Comparison of ENCODE assay signal across 8 cellular contexts in the genomic region with DNA sequence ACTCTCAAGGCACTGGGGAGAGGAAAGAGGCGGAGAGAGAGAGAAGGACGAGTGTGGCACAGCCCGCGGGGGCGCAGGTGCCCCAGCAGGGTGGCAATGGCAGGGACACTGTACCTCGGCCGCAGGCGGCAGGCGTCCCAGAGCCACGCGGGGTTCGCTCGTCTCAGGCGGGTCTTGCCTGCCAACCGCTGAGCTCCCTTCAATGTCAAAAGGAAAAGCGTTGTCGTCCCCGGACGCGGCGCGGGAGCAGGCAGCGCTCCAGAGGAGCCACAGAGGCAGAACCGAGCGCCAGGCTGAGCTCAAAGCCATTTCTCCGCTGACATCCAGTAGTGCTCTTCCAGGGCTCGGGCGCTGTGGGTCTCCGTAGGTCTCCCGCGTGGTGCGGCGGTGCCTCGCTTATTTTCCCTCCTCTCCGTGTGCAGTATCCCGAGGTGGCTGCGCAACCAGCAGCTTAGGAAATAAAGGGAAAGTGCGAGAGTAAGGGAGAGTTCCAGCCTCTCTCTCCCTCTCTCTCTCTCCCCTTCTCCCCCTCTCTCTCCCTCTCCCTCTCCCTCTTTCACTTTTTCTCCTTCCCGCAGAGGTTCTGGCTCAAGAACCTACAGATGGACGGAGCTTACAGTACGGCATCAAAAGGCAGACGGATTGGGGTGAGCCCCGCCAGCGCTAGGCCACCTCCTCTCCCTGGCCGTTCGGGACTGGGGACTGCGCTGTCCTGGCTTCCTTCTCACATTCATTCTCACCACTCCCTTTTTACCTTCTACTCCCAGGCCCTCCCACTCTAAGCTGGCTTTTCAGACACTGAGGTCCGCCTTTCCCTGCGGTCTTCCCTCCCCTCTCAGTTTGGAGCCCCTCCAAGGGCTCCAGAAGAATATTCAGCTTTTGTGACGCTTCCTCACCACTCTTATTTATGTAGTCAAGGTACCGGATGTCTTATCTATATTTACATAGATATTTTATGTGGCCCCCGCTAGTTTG. TPM values are rescaled to one million over a fixed set of nuclear protein-coding genes. Genes with fewer than 3 reads are reported as not detected.
DNase-seq lines count a peak whose midpoint lies in the region; ATAC-seq and TF ChIP-seq lines count a peak whose summit lies in the region.

Gene LAMA4 (minus strand): TSS at position 726 of the 975 bp plus-strand sequence. CDS start 417 bp downstream, at position 309.

- H3K4me1 Mint-ChIP-seq in WTC11, result peaks cover 25% of the 10 kb centered on the region

- peaks cover 44% of the 10 kb centered on the region for H3K27me3 Mint-ChIP-seq in WTC11 (ENCODE audit: low read depth)

- H3K4me1 ChIP-seq in thoracic aorta (ENCODE audit: control insufficient read depth in 1 of 2, low read depth in 2 of 2), result peaks cover 7 to 31% of the 10 kb centered on the region in 2 donors

- peaks cover 5% of the 10 kb centered on the region; the same call in 1 of the 2 replicates for H3K9me3 Mint-ChIP-seq in WTC11

- TF ChIP-seq CTCF in WTC11 (IDR thresholded peaks at IDR 0.05) (no peak), epithelial cell of proximal tubule (conservative IDR thresholded peaks at IDR 0.05; ENCODE audit: low read depth, low read length) (peak; percentile 12), thoracic aorta (IDR thresholded peaks at IDR 0.05) (no peak)

- no peaks in the 10 kb centered on the region for H3K36me3 Mint-ChIP-seq in WTC11

- H3K4me3 ChIP-seq in epithelial cell of proximal tubule (ENCODE audit: low read depth, low read length) (peak within 1 kb of the TSS; percentile 85), thoracic aorta (peak within 1 kb of the TSS; percentile 77)

- H3K36me3 ChIP-seq in thoracic aorta, result no peaks in the 10 kb centered on the region

- H3K9me3 ChIP-seq in thoracic aorta, result no peaks in the 10 kb centered on the region

- DNase-seq in COLO668 (lab: John Stamatoyannopoulos, UW; ENCODE audit: unreplicated experiment), result peak; percentile 75
- DNase-seq in HT1080 (ENCODE audit: low read depth), result peak; percentile 72
- peak; percentile 39 for DNase-seq in WTC11 (ENCODE audit: low spot score)
- DNase-seq in epithelial cell of proximal tubule (ENCODE audit: low read depth), result no peak
- no peak for DNase-seq in mesenteric fat pad (ENCODE audit: low spot score)
- DNase-seq in thoracic aorta (ENCODE audit: low spot score), result no peak
- DNase-seq in A172 (ENCODE audit: low spot score), result no peak

- CTCF ChIA-PET in WTC11 (lab: Charles Lee), result interaction anchor here (0.7 to 2.3 kb wide), 8 partner anchors 9 to 167 kb away, joined by 3 to 13 read pairs (median 4); partner anchors contain the start of genes FAM229B and TUBE1

- peak within 1 kb of the TSS; percentile 92 for H3K4me3 Mint-ChIP-seq in WTC11

- no peak within 1 kb of the TSS for H3K27ac Mint-ChIP-seq in WTC11

- ATAC-seq in WTC11 (peak; percentile 83), thoracic aorta (ENCODE audit: insufficient number of reproducible peaks, low FRiP score, low read depth) (peak; percentile 44), HG02588 (IDR thresholded peaks at IDR 0.05; ENCODE audit: unreplicated experiment) (no peak)

- H3K27me3 ChIP-seq in thoracic aorta (replicated peaks; ENCODE audit: insufficient read depth), result no peaks in the 10 kb centered on the region

- POLR2A ChIA-PET in WTC11 (lab: Charles Lee), result no interaction called here

- peak within 1 kb of the TSS; percentile 73 for H3K27ac ChIP-seq in thoracic aorta

TF ChIP-seq in WTC11, 78 proteins besides CTCF, POLR2A, EP300 and RAD21 (continues in another document):
- TF ChIP-seq PRDM15 (CRISPR knock-in tag; IDR thresholded peaks at IDR 0.05) (no peak), JUN (CRISPR knock-in tag; IDR thresholded peaks at IDR 0.05) (no peak), AFF4 (CRISPR knock-in tag; IDR thresholded peaks at IDR 0.05; ENCODE audit: borderline replicate concordance) (no peak), ZNF232 (CRISPR knock-in tag; IDR thresholded peaks at IDR 0.05) (no peak), ELF4 (CRISPR knock-in tag; IDR thresholded peaks at IDR 0.05; ENCODE audit: low read depth) (no peak), ZNF317 (CRISPR knock-in tag; IDR thresholded peaks at IDR 0.05; ENCODE audit: borderline replicate concordance, low read depth) (no peak), FOXJ3 (CRISPR knock-in tag; IDR thresholded peaks at IDR 0.05; ENCODE audit: borderline replicate concordance) (no peak), NFATC4 (CRISPR knock-in tag; IDR thresholded peaks at IDR 0.05) (no peak), NR1H2 (CRISPR knock-in tag; IDR thresholded peaks at IDR 0.05) (no peak), ERG (CRISPR knock-in tag; IDR thresholded peaks at IDR 0.05) (no peak)
- TF ChIP-seq, protein P1, sequence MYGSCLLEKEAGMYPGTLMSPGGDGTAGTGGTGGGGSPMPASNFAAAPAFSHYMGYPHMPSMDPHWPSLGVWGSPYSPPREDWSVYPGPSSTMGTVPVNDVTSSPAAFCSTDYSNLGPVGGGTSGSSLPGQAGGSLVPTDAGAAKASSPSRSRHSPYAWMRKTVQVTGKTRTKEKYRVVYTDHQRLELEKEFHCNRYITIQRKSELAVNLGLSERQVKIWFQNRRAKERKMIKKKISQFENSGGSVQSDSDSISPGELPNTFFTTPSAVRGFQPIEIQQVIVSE (CRISPR knock-in tag; IDR thresholded peaks at IDR 0.05; ENCODE audit: borderline replicate concordance), result no peak

RNA-seq across cellular contexts. Expression of gene LAMA4, which starts in this region (rescaled TPM):
- total RNA-seq in HT1080 (2014; rRNA removed; shearing (Covaris generic)), result 28.6 and 42.3 TPM in 2 replicates
- polyA plus RNA-seq in HT1080 (2015; cell fraction: cytosol; rRNA removed), result 29.9 and 31.7 TPM in 2 replicates
- 212 and 240 TPM in 2 replicates for polyA plus RNA-seq in HT1080 (2015; cell fraction: nucleus; rRNA removed)
- 1.6 to 2.6 TPM (median 1.7 TPM) in 3 replicates for total RNA-seq in WTC11 (2021)
- 0.58 and 8.0 TPM in 2 replicates for total RNA-seq in epithelial cell of proximal tubule
- total RNA-seq in mesenteric fat pad, result 418 TPM
- 10 to 100 TPM; 34.9 to 66.7 TPM for total RNA-seq in thoracic aorta
- total RNA-seq in A172 (2014; rRNA removed; shearing (Covaris generic)), result 7.4 and 11.5 TPM in 2 replicates

Comparison
In these comparisons a context has a peak if more than half of its experiments do, and no peak if none do; other contexts are left out.
1. DNase-seq: peak in COLO668 (single experiment), HT1080 (single experiment) and WTC11 (single experiment); none in epithelial cell of proximal tubule (single experiment), mesenteric fat pad (single experiment), thoracic aorta (single experiment) and A172 (single experiment).